Comparison of ENCODE assay signal across 8 cellular contexts in genomic region chr1:93448983-93449805, GRCh38. TPM values are rescaled to one million over a fixed set of nuclear protein-coding genes. Genes with fewer than 3 reads are reported as not detected.
A peak's percentile ranks its signal among the peaks of the same experiment; 100 is the strongest.
DNase-seq lines count a peak whose midpoint lies in the region; TF ChIP-seq lines count a peak whose summit lies in the region.

No MANE protein-coding gene starts in this region.

- H3F3A ChIP-seq in SK-N-SH (replicated peaks; ENCODE audit: insufficient read depth) = peaks cover 8% of the 10 kb centered on the region
- no peaks in the 10 kb centered on the region for H3F3A ChIP-seq in neural cell (ENCODE audit: insufficient read depth, low read length, poor library complexity, severe bottlenecking)

- peaks cover 13 to 15% of the 10 kb centered on the region in 2 experiments; a peak in 3 of 4 replicates for H3K4me1 ChIP-seq in SK-N-SH (ENCODE audit: control insufficient read depth in 1 of 2, insufficient read depth in 2 of 2, low read depth in 1 of 2, low read length in 1 of 2)

- CTCF ChIA-PET in SK-N-SH (lab: Yijun Ruan, JAX) = interaction anchor here (0.6 to 4.4 kb wide), 11 partner anchors 9 to 395 kb away, joined by 3 to 19 read pairs (median 3); no protein-coding TSS in a partner anchor

- H3K9me3 ChIP-seq in SK-N-SH (no peaks in the 10 kb centered on the region), neural cell (ENCODE audit: low read length) (no peaks in the 10 kb centered on the region)

- TF ChIP-seq RAD21 in SK-N-SH (IDR thresholded peaks at IDR 0.05; ENCODE audit: low read length) (no peak), neural cell (conservative IDR thresholded peaks at IDR 0.05) (peak; percentile 19)

- DNase-seq in Caki2 (ENCODE audit: low read depth) (peak; percentile 41), HT1080 (ENCODE audit: low read depth) (peak; percentile 34), SK-N-SH (peak; percentile 44), fibroblast of gingiva (ENCODE audit: low read depth) (peak; percentile 14), CD1c-positive myeloid dendritic cell (ENCODE audit: extremely low spot score) (no peak), MV-4-11 (lab: John Stamatoyannopoulos, UW) (no peak), T-helper 9 cell (no peak)

- peaks cover 62% of the 10 kb centered on the region for H3K79me2 ChIP-seq in SK-N-SH (ENCODE audit: insufficient read depth)
- H3K79me2 ChIP-seq in neural cell (replicated peaks; ENCODE audit: insufficient read depth, low read length) = peaks cover 59% of the 10 kb centered on the region

- TF ChIP-seq CTCF in SK-N-SH (IDR thresholded peaks at IDR 0.05) (peak; percentile 41), neural cell (IDR thresholded peaks at IDR 0.05; ENCODE audit: poor library complexity, severe bottlenecking) (peak; percentile 49)

- H3K36me3 ChIP-seq in SK-N-SH (replicated peaks in 1 of 2; ENCODE audit: control insufficient read depth in 1 of 2, insufficient read depth in 2 of 2, low read length in 1 of 2) (no peaks in the 10 kb centered on the region), neural cell (ENCODE audit: insufficient read depth, low read length) (no peaks in the 10 kb centered on the region)

- H3K9ac ChIP-seq in SK-N-SH (peak overlapping the region; percentile 93), neural cell (ENCODE audit: low read length) (peak overlapping the region; percentile 98)

- in situ Hi-C loops in Caki2 (cut with HindIII; ENCODE audit: low pct_unique_long_range_greater_than_20kb, low sequenced_read_pairs) = no loop called here

- H3K27me3 ChIP-seq in SK-N-SH (ENCODE audit: insufficient read depth) (no peaks in the 10 kb centered on the region), neural cell (ENCODE audit: insufficient read depth, low read depth, low read length) (no peaks in the 10 kb centered on the region)

- POLR2A ChIA-PET in SK-N-SH (lab: Yijun Ruan, JAX) = interaction anchor here (1.2 kb wide), 1 partner anchor 104 kb away, joined by 3 read pairs; no protein-coding TSS in a partner anchor

- H3K4me3 ChIP-seq in SK-N-SH (ENCODE audit: low read depth in 2 of 2, low read length in 1 of 2) (peak overlapping the region; percentile 96 to 99), neural cell (ENCODE audit: low read length) (peak overlapping the region; percentile 95)

- H2AFZ ChIP-seq in SK-N-SH (ENCODE audit: low read depth) = peak overlapping the region; percentile 95
- H2AFZ ChIP-seq in neural cell (ENCODE audit: low read depth, low read length) = peak overlapping the region; percentile 83

- H3K9me2 ChIP-seq in SK-N-SH (no peaks in the 10 kb centered on the region), neural cell (ENCODE audit: insufficient read depth, low read length) (no peaks in the 10 kb centered on the region)

- H4K20me1 ChIP-seq in SK-N-SH (ENCODE audit: insufficient read depth) = peaks cover 50% of the 10 kb centered on the region
- peaks cover 17% of the 10 kb centered on the region for H4K20me1 ChIP-seq in neural cell (ENCODE audit: insufficient read depth)

- TF ChIP-seq EP300 in SK-N-SH (IDR thresholded peaks at IDR 0.05; ENCODE audit: borderline replicate concordance in 1 of 2, low read depth in 1 of 2, low read length in 1 of 2) (no peak), neural cell (conservative IDR thresholded peaks at IDR 0.05; ENCODE audit: poor library complexity, severe bottlenecking) (no peak)

- H3K27ac ChIP-seq in SK-N-SH (ENCODE audit: low read depth in 2 of 2, low read length in 1 of 2) = peak overlapping the region; percentile 78 to 92
- peak overlapping the region; percentile 97 for H3K27ac ChIP-seq in neural cell (ENCODE audit: low read length)

- under 1% methylated on average over 27 of the region's 27 CpGs for WGBS in SK-N-SH (ENCODE audit: low lambda C conversion rate)

- H3K4me2 ChIP-seq in SK-N-SH (peak overlapping the region; percentile 90), neural cell (ENCODE audit: low read length) (peak overlapping the region; percentile 91)

TF ChIP-seq in SK-N-SH, 30 proteins besides CTCF, POLR2A, EP300 and RAD21:
- TF ChIP-seq MEF2A (IDR thresholded peaks at IDR 0.05; ENCODE audit: borderline replicate concordance, low read depth) (no peak), RXRA (IDR thresholded peaks at IDR 0.05; ENCODE audit: borderline replicate concordance, low read depth) (no peak), RFX5 (IDR thresholded peaks at IDR 0.05; ENCODE audit: low read length) (no peak), MAX (IDR thresholded peaks at IDR 0.05; ENCODE audit: low read depth) (peak; percentile 21; the same call in 1 of the 2 replicates), GABPA (IDR thresholded peaks at IDR 0.05; ENCODE audit: low read depth) (no peak), YY1 (IDR thresholded peaks at IDR 0.05; ENCODE audit: low read depth) (no peak), CHD2 (IDR thresholded peaks at IDR 0.05; ENCODE audit: low read length, partially characterized antibody) (no peak)

TF ChIP-seq in neural cell, 6 proteins besides CTCF, POLR2A, EP300 and RAD21:
- TF ChIP-seq MXI1 (conservative IDR thresholded peaks at IDR 0.05; ENCODE audit: poor library complexity, severe bottlenecking) (peak; percentile 32), TAF1 (IDR thresholded peaks at IDR 0.05; ENCODE audit: low read depth) (no peak), SMC3 (conservative IDR thresholded peaks at IDR 0.05; ENCODE audit: poor library complexity) (peak; percentile 37)
TF ChIP-seq in neural cell: peak in this region for 2.

RNA-seq across cellular contexts. Expression of gene FNBP1L, which starts 1.3 kb away (rescaled TPM):
- 3.6 and 8.3 TPM in 2 replicates for total RNA-seq in Caki2 (2014; rRNA removed; shearing (Covaris generic); ENCODE audit: low replicate concordance)
- total RNA-seq in HT1080 (2014; rRNA removed; shearing (Covaris generic)) = 21.7 and 26.3 TPM in 2 replicates
- 35.2 and 47.8 TPM in 2 replicates for polyA plus RNA-seq in HT1080 (2015; cell fraction: cytosol; rRNA removed)
- polyA plus RNA-seq in HT1080 (2015; cell fraction: nucleus; rRNA removed) = 79.5 and 80.8 TPM in 2 replicates
- 16.5 and 21.5 TPM in 2 replicates for polyA plus RNA-seq in SK-N-SH (2012; rRNA removed)
- 23.5 and 26.4 TPM in 2 replicates for polyA plus RNA-seq in SK-N-SH (2012; cell fraction: cytosol; rRNA removed)
- 9.5 and 26.3 TPM in 2 replicates for polyA plus RNA-seq in SK-N-SH (2012; cell fraction: nucleus; rRNA removed)
- polyA plus RNA-seq in neural cell = 960 and 1,044 TPM in 2 replicates
- polyA minus RNA-seq in neural cell = 588 and 698 TPM in 2 replicates

Comparison
In these comparisons a context has a peak if more than half of its experiments do, and no peak if none do; other contexts are left out.
1. DNase-seq: peak in Caki2 (single experiment), HT1080 (single experiment), SK-N-SH (single experiment) and fibroblast of gingiva (single experiment); none in CD1c-positive myeloid dendritic cell (single experiment), MV-4-11 (single experiment) and T-helper 9 cell (single experiment).